ENCODE assay signal across 13 cellular contexts in genomic region chr5:90949469-90950358, GRCh38.
DNase-seq lines count a peak whose midpoint lies in the region; ATAC-seq, FAIRE-seq and TF ChIP-seq lines count a peak whose summit lies in the region.
"Had no signal": no experiment of that assay in that cellular context is flagged by ENCODE, and none has a peak within 500 bp of the region (broad histone marks: within the 10 kb centered on the region; RNA-seq: fewer than 3 reads in every experiment).

No MANE protein-coding gene starts in this region.

- intact Hi-C loops in Right ventricle myocardium inferior (cut with DNase I) = no loop called here

- no peak for TF ChIP-seq CTCF in D721Med (IDR thresholded peaks at IDR 0.05; ENCODE audit: insufficient read depth, missing control alignments)

- FAIRE-seq in D721Med (lab: Jason Lieb, UNC) = no peak

- DNase-seq in HT-29 (ENCODE audit: low spot score) (peak; percentile 86), renal cortical epithelial cell (ENCODE audit: low read depth) (peak; percentile 85), SW 1271 (lab: John Stamatoyannopoulos, UW) (no peak), Right ventricle myocardium inferior (ENCODE audit: missing footprints) (no peak), D721Med (ENCODE audit: insufficient read length, low spot score) (no peak)
- DNase-seq: activated CD4-positive, alpha-beta T cell treated with anti-CD3 and anti-CD28 coated beads, Interleukin-2, amount 50 U/mL, for 4 hours; NCI-H1092 treated with DMSO at 0.1 percent for 48 hours; NCI-H510A; Peyer's patch; posterior cingulate gyrus had no signal

- ATAC-seq in GM18909 (IDR thresholded peaks at IDR 0.05; ENCODE audit: poor library complexity, unreplicated experiment) (peak; percentile 73), HG02938 (IDR thresholded peaks at IDR 0.05; ENCODE audit: unreplicated experiment) (peak; percentile 78), Right ventricle myocardium inferior (no peak), GM21723 (IDR thresholded peaks at IDR 0.05; ENCODE audit: unreplicated experiment) (no peak)

Comparison
In these comparisons a context has a peak if more than half of its experiments do, and no peak if none do; other contexts are left out.
1. ATAC-seq: peak in GM18909 (single experiment) and HG02938 (single experiment); none in Right ventricle myocardium inferior (single experiment) and GM21723 (single experiment).
2. DNase-seq: peak in HT-29 (single experiment) and renal cortical epithelial cell (single experiment); none in SW 1271 (0 of 2), Right ventricle myocardium inferior (single experiment) and D721Med (single experiment).